In genomic region chr5:103224118-103224893, GRCh38 we compare ENCODE assay signal across 8 cellular contexts. TPM values are rescaled to one million over a fixed set of nuclear protein-coding genes. Genes with fewer than 3 reads are reported as not detected.
DNase-seq lines count a peak whose midpoint lies in the region; ATAC-seq and TF ChIP-seq lines count a peak whose summit lies in the region.

No MANE protein-coding gene starts in this region.

- H3K36me3 Mint-ChIP-seq in mesothelial cell of epicardium, result peaks cover 6% of the 10 kb centered on the region

- no peak overlapping the region for H3K4me3 Mint-ChIP-seq in mesothelial cell of epicardium

- no peak overlapping the region for H3K27ac Mint-ChIP-seq in mesothelial cell of epicardium

- H3K9me3 Mint-ChIP-seq in mesothelial cell of epicardium, result peaks cover 21% of the 10 kb centered on the region

- ATAC-seq in GM19395 (IDR thresholded peaks at IDR 0.05; ENCODE audit: unreplicated experiment) (peak; percentile 88), HG03378 (IDR thresholded peaks at IDR 0.05; ENCODE audit: unreplicated experiment) (peak; percentile 95), foreskin keratinocyte (peak; percentile 94)

- TF ChIP-seq CTCF in foreskin keratinocyte (conservative IDR thresholded peaks at IDR 0.05) (peak; percentile 79), mesothelial cell of epicardium (IDR thresholded peaks at IDR 0.05; ENCODE audit: unreplicated experiment) (no peak)

- DNase-seq in DMS 273 (lab: John Stamatoyannopoulos, UW; ENCODE audit: unreplicated experiment) (peak; percentile 78), NCI-H510A (lab: John Stamatoyannopoulos, UW) (peak; percentile 6), foreskin keratinocyte (peak; percentile 42 to 63), pons (ENCODE audit: low spot score) (peak; percentile 58), mesothelial cell of epicardium (ENCODE audit: low spot score in 2 of 2, unreplicated experiment in 2 of 2) (no peak)
- DNase-seq in activated T-cell treated with anti-CD3 and anti-CD28 coated beads, Interleukin-2, amount 50 U/mL, for 1 hour, result peak; percentile 24

- no peaks in the 10 kb centered on the region for H3K27me3 Mint-ChIP-seq in mesothelial cell of epicardium (ENCODE audit: low read depth)

- peaks cover 6% of the 10 kb centered on the region for H3K27me3 ChIP-seq in foreskin keratinocyte

- H3K27ac ChIP-seq in foreskin keratinocyte, result no peak overlapping the region

- no peaks in the 10 kb centered on the region for H3K4me1 Mint-ChIP-seq in mesothelial cell of epicardium

- H3K4me1 ChIP-seq in foreskin keratinocyte, result no peaks in the 10 kb centered on the region

RNA-seq across cellular contexts. Expression of gene MACIR, which starts 34.3 kb away (rescaled TPM):
- total RNA-seq in foreskin keratinocyte (11.3 and 11.4 TPM in 2 replicates), mesothelial cell of epicardium (7.5 to 8.1 TPM (median 8.1 TPM) in 3 replicates)
- 5.4 and 6.3 TPM in 2 replicates for polyA plus RNA-seq in foreskin keratinocyte

Comparison
In these comparisons a context has a peak if more than half of its experiments do, and no peak if none do; other contexts are left out.
1. DNase-seq: peak in DMS 273 (single experiment), NCI-H510A (single experiment), activated T-cell treated with anti-CD3 and anti-CD28 coated beads, Interleukin-2, amount 50 U/mL, for 1 hour (single experiment), foreskin keratinocyte (2 of 2) and pons (single experiment); none in mesothelial cell of epicardium (0 of 2).
2. Peak in every context shown above with its lines, with median percentiles within 50 percentile points of each other: ATAC-seq.